Comparison of ENCODE assay signal across 31 cellular contexts in genomic region chr11:119724956-119725355, GRCh38. TPM values are rescaled to one million over a fixed set of nuclear protein-coding genes. Genes with fewer than 3 reads are reported as not detected.
DNase-seq lines count a peak whose midpoint lies in the region; ATAC-seq, FAIRE-seq and TF ChIP-seq lines count a peak whose summit lies in the region.
"Had no signal": no experiment of that assay in that cellular context is flagged by ENCODE, and none has a peak within 500 bp of the region (broad histone marks: within the 10 kb centered on the region; RNA-seq: fewer than 3 reads in every experiment).

No MANE protein-coding gene starts in this region.

- no peak overlapping the region for H3K9ac ChIP-seq in SU-DHL-6 (ENCODE audit: low read length)

- H3K4me2 ChIP-seq in SU-DHL-6 (ENCODE audit: low read depth, low read length, poor library complexity, severe bottlenecking): peak overlapping the region; percentile 14

- no peaks in the 10 kb centered on the region for H3K36me3 ChIP-seq in SU-DHL-6 (ENCODE audit: low read length)
- peaks cover 0 to 10% of the 10 kb centered on the region in 2 donors for H3K36me3 ChIP-seq in esophagus (ENCODE audit: control insufficient read depth in 2 of 2, insufficient read depth in 2 of 2, low read length in 1 of 2)
- H3K36me3 ChIP-seq: left ventricle myocardium inferior had no signal

- no peak overlapping the region for H3K27ac Mint-ChIP-seq in neural crest cell (ENCODE audit: unreplicated experiment)
- H3K27ac Mint-ChIP-seq: activated CD4-positive, alpha-beta memory T cell treated with anti-CD3 and anti-CD28 coated beads, Interleukin-2, amount 10 ng/mL, durations not matched to agents 7 days and 5 days; activated T-helper 1 cell treated with anti-CD3 and anti-CD28 coated beads, Interleukin-12 subunit alpha, Interleukin-12 subunit beta, Interleukin-2, Interleukin-4 antibody, amounts not matched to agents 30 ng/mL and 10 ng/mL and 1 ng/mL, durations not matched to agents 14 hours and 24 hours and 36 hours; CD8-positive, alpha-beta memory T cell; dendritic cell treated with granulocyte-macrophage colony-stimulating factor and Interleukin-4, amounts not matched to agents 40 ng/mL and 50 ng/mL, for 4 days; stimulated activated naive B cell treated with anti-CD40 and anti-IgM and Interleukin-4, amounts not matched to agents 10 μg/mL and 1 μg/mL and 100 μg/mL, for 72 hours had no signal

- H3K4me3 ChIP-seq in SU-DHL-6 (ENCODE audit: insufficient read depth, low read length, poor library complexity, severe bottlenecking) (no peak overlapping the region), esophagus (ENCODE audit: low read depth in 1 of 2, low read length in 2 of 2) (peak overlapping the region in 1 of 2 donors; percentile 96)
- H3K4me3 ChIP-seq: left ventricle myocardium inferior had no signal

- H3K9me3 Mint-ChIP-seq in neural crest cell: no peaks in the 10 kb centered on the region
- H3K9me3 Mint-ChIP-seq: activated CD4-positive, alpha-beta memory T cell treated with anti-CD3 and anti-CD28 coated beads, Interleukin-2, amount 10 ng/mL, durations not matched to agents 7 days and 5 days; activated T-helper 1 cell treated with anti-CD3 and anti-CD28 coated beads, Interleukin-12 subunit alpha, Interleukin-12 subunit beta, Interleukin-2, Interleukin-4 antibody, amounts not matched to agents 30 ng/mL and 10 ng/mL and 1 ng/mL, durations not matched to agents 14 hours and 24 hours and 36 hours; CD8-positive, alpha-beta memory T cell; central memory CD8-positive, alpha-beta T cell; dendritic cell treated with granulocyte-macrophage colony-stimulating factor and Interleukin-4, amounts not matched to agents 40 ng/mL and 50 ng/mL, for 4 days; stimulated activated naive B cell treated with anti-CD40 and anti-IgM and Interleukin-4, amounts not matched to agents 10 μg/mL and 1 μg/mL and 100 μg/mL, for 72 hours had no signal

- no peak for TF ChIP-seq POLR2A in GM12891 (IDR thresholded peaks at IDR 0.05; ENCODE audit: low read depth, low read length)

- H3K27ac ChIP-seq in SU-DHL-6 (ENCODE audit: low read depth, low read length): no peak overlapping the region
- H3K27ac ChIP-seq in esophagus (ENCODE audit: low read depth in 2 of 2, low read length in 1 of 2): peak overlapping the region; percentile 53 to 96
- H3K27ac ChIP-seq: left ventricle myocardium inferior had no signal

- no peaks in the 10 kb centered on the region for H3K9me2 ChIP-seq in SU-DHL-6 (replicated peaks; ENCODE audit: insufficient read depth, low read length)

- 61 to 63% methylated on average over 3 of the region's 3 CpGs for WGBS in esophagus, 2 donors

- peaks cover 18 to 38% of the 10 kb centered on the region in 2 donors for H3K4me1 ChIP-seq in esophagus (ENCODE audit: control insufficient read depth in 2 of 2, insufficient read depth in 2 of 2, low read length in 1 of 2)

- FAIRE-seq in GM12891 (lab: Jason Lieb, UNC): peak; percentile 31
- FAIRE-seq: GM18507, GM19239 had no signal

- DNase-seq in GM12891 (ENCODE audit: insufficient read length, low spot score) (no peak), neural crest cell (ENCODE audit: low read depth, low spot score) (no peak), dedifferentiated amniotic fluid mesenchymal stem cell (ENCODE audit: extremely low spot score) (no peak)
- DNase-seq: activated CD4-positive, alpha-beta memory T cell treated with anti-CD3 and anti-CD28 coated beads, Interleukin-2, amount 10 ng/mL, durations not matched to agents 7 days and 5 days; activated CD8-positive, alpha-beta memory T cell treated with anti-CD3 and anti-CD28 coated beads, Interleukin-2, amount 50 U/mL, for 48 hours; activated naive CD4-positive, alpha-beta T cell treated with Interleukin-2 at 50 U/mL for 16 hours; GOT3; islet precursor cell; KG1; left ventricle myocardium inferior; NCI-H2081; NCI-H226; NCI-H526 treated with DMSO at 0.1 percent for 48 hours; occipital lobe; SIG-M5; stimulated activated naive B cell treated with anti-CD40 and anti-IgM and Interleukin-4, amounts not matched to agents 10 μg/mL and 1 μg/mL and 100 μg/mL, for 72 hours; SW 1271; T-helper 9 cell had no signal

- no peaks in the 10 kb centered on the region; the same call in 1 of the 2 replicates for H3F3A ChIP-seq in SU-DHL-6 (ENCODE audit: insufficient read depth)

- peaks cover 54% of the 10 kb centered on the region for H3K4me1 Mint-ChIP-seq in neural crest cell

- H3K4me3 Mint-ChIP-seq in neural crest cell: peak overlapping the region; percentile 75
- H3K4me3 Mint-ChIP-seq: activated CD4-positive, alpha-beta memory T cell treated with anti-CD3 and anti-CD28 coated beads, Interleukin-2, amount 10 ng/mL, durations not matched to agents 7 days and 5 days; activated T-helper 1 cell treated with anti-CD3 and anti-CD28 coated beads, Interleukin-12 subunit alpha, Interleukin-12 subunit beta, Interleukin-2, Interleukin-4 antibody, amounts not matched to agents 30 ng/mL and 10 ng/mL and 1 ng/mL, durations not matched to agents 14 hours and 24 hours and 36 hours; B cell; central memory CD8-positive, alpha-beta T cell; dendritic cell treated with granulocyte-macrophage colony-stimulating factor and Interleukin-4, amounts not matched to agents 40 ng/mL and 50 ng/mL, for 4 days; stimulated activated naive B cell treated with anti-CD40 and anti-IgM and Interleukin-4, amounts not matched to agents 10 μg/mL and 1 μg/mL and 100 μg/mL, for 72 hours had no signal

- H4K20me1 ChIP-seq in SU-DHL-6 (ENCODE audit: low read depth, low read length): peaks cover 19% of the 10 kb centered on the region

- no peaks in the 10 kb centered on the region for H3K36me3 Mint-ChIP-seq in neural crest cell (ENCODE audit: low read depth)

- TF ChIP-seq CTCF in SU-DHL-6 (IDR thresholded peaks at IDR 0.05; ENCODE audit: insufficient read depth, low read length, poor library complexity, severe bottlenecking) (no peak), neural crest cell (conservative IDR thresholded peaks at IDR 0.05) (no peak)

- H3K27me3 ChIP-seq in SU-DHL-6 (ENCODE audit: low read length) (no peaks in the 10 kb centered on the region), esophagus (ENCODE audit: control insufficient read depth in 1 of 2, insufficient read depth in 2 of 2, low read length in 2 of 2) (no peaks in the 10 kb centered on the region)

- no peaks in the 10 kb centered on the region for H3K9me3 ChIP-seq in SU-DHL-6 (ENCODE audit: insufficient read depth, low read length)
- H3K9me3 ChIP-seq in esophagus (ENCODE audit: control insufficient read depth in 2 of 2, insufficient read depth in 1 of 2, low read depth in 1 of 2, low read length in 1 of 2): no peaks in the 10 kb centered on the region
- H3K9me3 ChIP-seq: left ventricle myocardium inferior had no signal

- no peak for ATAC-seq in HG03439 (IDR thresholded peaks at IDR 0.05; ENCODE audit: unreplicated experiment)
- no peak for ATAC-seq in HG02981 (IDR thresholded peaks at IDR 0.05; ENCODE audit: unreplicated experiment)
- ATAC-seq in GM18520 (IDR thresholded peaks at IDR 0.05; ENCODE audit: unreplicated experiment): no peak
- ATAC-seq: Panc1; stimulated activated naive B cell treated with anti-CD40 and anti-IgM and Interleukin-4, amounts not matched to agents 10 μg/mL and 1 μg/mL and 100 μg/mL, for 72 hours had no signal

- peaks cover 7% of the 10 kb centered on the region for H3K27me3 Mint-ChIP-seq in neural crest cell (ENCODE audit: low read depth)

- peaks cover 56% of the 10 kb centered on the region for H3K79me2 ChIP-seq in SU-DHL-6 (ENCODE audit: insufficient read depth, low read length)

- no peak overlapping the region for H2AFZ ChIP-seq in SU-DHL-6 (ENCODE audit: low read depth, low read length, severe bottlenecking)

TF ChIP-seq in GM12891, 5 proteins besides CTCF, POLR2A, EP300 and RAD21:
- TF ChIP-seq POLR2AphosphoS5 (IDR thresholded peaks at IDR 0.05; ENCODE audit: low read depth, low read length) (no peak), PAX5 (IDR thresholded peaks at IDR 0.05; ENCODE audit: insufficient read depth, low read length, severe bottlenecking) (no peak), SPI1 (IDR thresholded peaks at IDR 0.05; ENCODE audit: low read depth, low read length) (no peak), POU2F2 (IDR thresholded peaks at IDR 0.05; ENCODE audit: low read depth, low read length) (no peak), TAF1 (IDR thresholded peaks at IDR 0.05; ENCODE audit: low read depth, low read length) (no peak)

RNA-seq across cellular contexts. Expression of gene NECTIN1, which starts 4.0 kb away (rescaled TPM):
- 5.6 TPM for polyA plus RNA-seq in GM12891 (2012; ENCODE audit: low read depth, missing spikeins)
- polyA plus RNA-seq in esophagus: 10 to 100 TPM; 79.6 to 89.9 TPM
- total RNA-seq in neural crest cell: 44.6 and 49.2 TPM in 2 replicates
